In genomic region chr5:132315529-132316067, GRCh38 we compare ENCODE assay signal across 1 cellular context.
A peak's percentile ranks its signal among the peaks of the same experiment; 100 is the strongest.
TF ChIP-seq lines count a peak whose summit lies in the region.

No MANE protein-coding gene starts in this region.

TF ChIP-seq in K562, 482 proteins besides CTCF, POLR2A, EP300 and RAD21 (continued from another document and continues in another):
- TF ChIP-seq ZBTB11 (CRISPR knock-in tag; IDR thresholded peaks at IDR 0.05) (peak in 1 of 3 experiments; percentile 54; a peak in 1 of 6 replicates), ARID2 (IDR thresholded peaks at IDR 0.05) (peak; percentile 77), HNRNPK (IDR thresholded peaks at IDR 0.05; ENCODE audit: low read depth, low read length, poor library complexity, severe bottlenecking) (no peak), ZNF134 (CRISPR knock-in tag; conservative IDR thresholded peaks at IDR 0.05) (no peak), ZBTB7A (IDR thresholded peaks at IDR 0.05; ENCODE audit: borderline replicate concordance, control insufficient read depth, low read depth, low read length) (peak; percentile 69; the same call in 1 of the 2 replicates), HEY1 (CRISPR knock-in tag; IDR thresholded peaks at IDR 0.05; ENCODE audit: borderline replicate concordance) (no peak), BRD9 (IDR thresholded peaks at IDR 0.05; ENCODE audit: low read depth, partially characterized antibody) (peak; percentile 67), CXXC5 (CRISPR knock-in tag; IDR thresholded peaks at IDR 0.05) (peak; percentile 73), CBFA2T2 (conservative IDR thresholded peaks at IDR 0.05) (peak; percentile 95), CBX5 (IDR thresholded peaks at IDR 0.05; ENCODE audit: borderline replicate concordance, low read depth) (0 out of 2 replicates have a peak, but pooled peaks have one; percentile 52), MBD2 (IDR thresholded peaks at IDR 0.05; ENCODE audit: borderline replicate concordance, low read depth) (0 out of 2 replicates have a peak, but pooled peaks have one; percentile 28), RBM25 (IDR thresholded peaks at IDR 0.05; ENCODE audit: low read depth, low read length, severe bottlenecking) (no peak), JUND (IDR thresholded peaks at IDR 0.05; ENCODE audit: borderline replicate concordance, low read depth, low read length) (peak; percentile 2; the same call in 1 of the 2 replicates), JUND (tag; IDR thresholded peaks at IDR 0.05; ENCODE audit: borderline replicate concordance, low read depth, low read length) (peak; percentile 21; the same call in 2 of the 3 replicates), ID3 (CRISPR knock-in tag; IDR thresholded peaks at IDR 0.05) (no peak), ID3 (tag; IDR thresholded peaks at IDR 0.05) (0 out of 2 replicates have a peak, but pooled peaks have one; percentile 40), E2F5 (CRISPR knock-in tag; IDR thresholded peaks at IDR 0.05) (no peak), RB1 (IDR thresholded peaks at IDR 0.05; ENCODE audit: low read depth) (0 out of 2 replicates have a peak, but pooled peaks have one; percentile 16), MTA2 (IDR thresholded peaks at IDR 0.05; ENCODE audit: low read depth) (peak; percentile 85), KLF16 (IDR thresholded peaks at IDR 0.05) (peak; percentile 73; the same call in 1 of the 2 replicates), POLR2AphosphoS2 (IDR thresholded peaks at IDR 0.05; ENCODE audit: low read length) (no peak), CBX3 (IDR thresholded peaks at IDR 0.05; ENCODE audit: borderline replicate concordance in 1 of 2, low read length in 2 of 2) (peak in 1 of 2 experiments; percentile 67; a peak in 1 of 3 replicates), CC2D1A (IDR thresholded peaks at IDR 0.05) (peak; percentile 91; the same call in 1 of the 2 replicates), CSDE1 (IDR thresholded peaks at IDR 0.05) (no peak), LEF1 (IDR thresholded peaks at IDR 0.05) (peak; percentile 87), CREBBP (IDR thresholded peaks at IDR 0.05; ENCODE audit: low read depth, low read length) (no peak), MTA3 (IDR thresholded peaks at IDR 0.05; ENCODE audit: borderline replicate concordance) (peak; percentile 34; the same call in 1 of the 2 replicates), CREB1 (IDR thresholded peaks at IDR 0.05) (peak; percentile 59; the same call in 1 of the 2 replicates), CREB1 (CRISPR knock-in tag; IDR thresholded peaks at IDR 0.05) (no peak), ZNF274 (IDR thresholded peaks at IDR 0.05; ENCODE audit: borderline replicate concordance, low read depth, low read length) (0 out of 2 replicates have a peak, but pooled peaks have one; percentile 44), SMARCA4 (IDR thresholded peaks at IDR 0.05) (peak; percentile 91), ARID1B (IDR thresholded peaks at IDR 0.05) (peak; percentile 97), DPF2 (IDR thresholded peaks at IDR 0.05) (peak; percentile 94), MAFF (IDR thresholded peaks at IDR 0.05; ENCODE audit: low read length) (no peak), ZFX (CRISPR knock-in tag; IDR thresholded peaks at IDR 0.05) (peak; percentile 38), NCOA2 (IDR thresholded peaks at IDR 0.05; ENCODE audit: partially characterized antibody in 2 of 2) (peak in 1 of 2 experiments; percentile 14), NR2C2 (CRISPR knock-in tag; IDR thresholded peaks at IDR 0.05) (no peak), NR2C2 (tag; IDR thresholded peaks at IDR 0.05) (no peak), TEAD4 (IDR thresholded peaks at IDR 0.05; ENCODE audit: low read length) (peak; percentile 93), TEAD4 (CRISPR knock-in tag; IDR thresholded peaks at IDR 0.05; ENCODE audit: borderline replicate concordance) (no peak), SOX6 (IDR thresholded peaks at IDR 0.05) (peak; percentile 87), NCOA1 (IDR thresholded peaks at IDR 0.05; ENCODE audit: low read depth) (peak; percentile 89; the same call in 1 of the 2 replicates), TBP (optimal IDR thresholded peaks at IDR 0.05; ENCODE audit: low read depth, low read length) (peak; percentile 32), KLF1 (tag; IDR thresholded peaks at IDR 0.05) (no peak), UBTF (IDR thresholded peaks at IDR 0.05; ENCODE audit: borderline replicate concordance in 1 of 2, low read depth in 2 of 2, low read length in 2 of 2) (peak; percentile 60 to 96; a peak in 3 of 4 replicates), SMAD4 (CRISPR knock-in tag; conservative IDR thresholded peaks at IDR 0.05) (peak; percentile 82), RCOR1 (IDR thresholded peaks at IDR 0.05; ENCODE audit: borderline replicate concordance in 1 of 2, low read depth in 2 of 2, low read length in 2 of 2) (peak in 1 of 2 experiments; percentile 64; a peak in 1 of 4 replicates), ZNF589 (CRISPR knock-in tag; IDR thresholded peaks at IDR 0.05; ENCODE audit: low read depth) (no peak), FOXK2 (conservative IDR thresholded peaks at IDR 0.05 in 1 of 2, IDR thresholded peaks at IDR 0.05 in 1 of 2; ENCODE audit: low read depth in 2 of 2) (peak in 1 of 2 experiments; percentile 30; a peak in 1 of 4 replicates), FOXA3 (CRISPR knock-in tag; conservative IDR thresholded peaks at IDR 0.05 in 1 of 2, IDR thresholded peaks at IDR 0.05 in 1 of 2) (peak in 1 of 2 experiments; percentile 27; a peak in 1 of 4 replicates), MTA1 (IDR thresholded peaks at IDR 0.05; ENCODE audit: borderline replicate concordance) (peak; percentile 8; the same call in 1 of the 2 replicates), CBFA2T3 (IDR thresholded peaks at IDR 0.05) (peak; percentile 98), NFRKB (IDR thresholded peaks at IDR 0.05; ENCODE audit: low read depth) (peak; percentile 56; the same call in 1 of the 2 replicates), RNF2 (IDR thresholded peaks at IDR 0.05) (peak; percentile 56; the same call in 1 of the 2 replicates), ARID4B (CRISPR knock-in tag; IDR thresholded peaks at IDR 0.05) (0 out of 2 replicates have a peak, but pooled peaks have one; percentile 49), NEUROD1 (IDR thresholded peaks at IDR 0.05; ENCODE audit: borderline replicate concordance, low read depth, low read length, partially characterized antibody) (peak; percentile 58)
- TF ChIP-seq, protein P1, sequence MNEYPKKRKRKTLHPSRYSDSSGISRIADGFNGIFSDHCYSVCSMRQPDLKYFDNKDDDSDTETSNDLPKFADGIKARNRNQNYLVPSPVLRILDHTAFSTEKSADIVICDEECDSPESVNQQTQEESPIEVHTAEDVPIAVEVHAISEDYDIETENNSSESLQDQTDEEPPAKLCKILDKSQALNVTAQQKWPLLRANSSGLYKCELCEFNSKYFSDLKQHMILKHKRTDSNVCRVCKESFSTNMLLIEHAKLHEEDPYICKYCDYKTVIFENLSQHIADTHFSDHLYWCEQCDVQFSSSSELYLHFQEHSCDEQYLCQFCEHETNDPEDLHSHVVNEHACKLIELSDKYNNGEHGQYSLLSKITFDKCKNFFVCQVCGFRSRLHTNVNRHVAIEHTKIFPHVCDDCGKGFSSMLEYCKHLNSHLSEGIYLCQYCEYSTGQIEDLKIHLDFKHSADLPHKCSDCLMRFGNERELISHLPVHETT (CRISPR knock-in tag; conservative IDR thresholded peaks at IDR 0.05 in 1 of 2, IDR thresholded peaks at IDR 0.05 in 1 of 2) = no peak
- TF ChIP-seq, protein P2, sequence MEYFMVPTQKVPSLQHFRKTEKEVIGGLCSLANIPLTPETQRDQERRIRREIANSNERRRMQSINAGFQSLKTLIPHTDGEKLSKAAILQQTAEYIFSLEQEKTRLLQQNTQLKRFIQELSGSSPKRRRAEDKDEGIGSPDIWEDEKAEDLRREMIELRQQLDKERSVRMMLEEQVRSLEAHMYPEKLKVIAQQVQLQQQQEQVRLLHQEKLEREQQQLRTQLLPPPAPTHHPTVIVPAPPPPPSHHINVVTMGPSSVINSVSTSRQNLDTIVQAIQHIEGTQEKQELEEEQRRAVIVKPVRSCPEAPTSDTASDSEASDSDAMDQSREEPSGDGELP (CRISPR knock-in tag; IDR thresholded peaks at IDR 0.05; ENCODE audit: borderline replicate concordance) = peak; percentile 90
- TF ChIP-seq, protein P3, sequence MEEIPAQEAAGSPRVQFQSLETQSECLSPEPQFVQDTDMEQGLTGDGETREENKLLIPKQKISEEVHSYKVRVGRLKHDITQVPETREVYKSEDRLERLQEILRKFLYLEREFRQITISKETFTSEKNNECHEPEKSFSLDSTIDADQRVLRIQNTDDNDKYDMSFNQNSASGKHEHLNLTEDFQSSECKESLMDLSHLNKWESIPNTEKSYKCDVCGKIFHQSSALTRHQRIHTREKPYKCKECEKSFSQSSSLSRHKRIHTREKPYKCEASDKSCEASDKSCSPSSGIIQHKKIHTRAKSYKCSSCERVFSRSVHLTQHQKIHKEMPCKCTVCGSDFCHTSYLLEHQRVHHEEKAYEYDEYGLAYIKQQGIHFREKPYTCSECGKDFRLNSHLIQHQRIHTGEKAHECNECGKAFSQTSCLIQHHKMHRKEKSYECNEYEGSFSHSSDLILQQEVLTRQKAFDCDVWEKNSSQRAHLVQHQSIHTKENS (CRISPR knock-in tag; IDR thresholded peaks at IDR 0.05) = no peak
